8 cellular contexts compared by ENCODE assay signal in genomic region chr22:35889071-35889470, GRCh38.
"Had no signal": no experiment of that assay in that cellular context is flagged by ENCODE, and none has a peak within 500 bp of the region (broad histone marks: within the 10 kb centered on the region; RNA-seq: fewer than 3 reads in every experiment).

No MANE protein-coding gene starts in this region.

- H3K9ac ChIP-seq: GM23248 had no signal

- H3K9me3 ChIP-seq: HAP-1 had no signal

- H3K4me1 ChIP-seq: HAP-1 had no signal

- H3K9me3 Mint-ChIP-seq: HFFc6 had no signal

- H3K4me3 ChIP-seq: GM23248, HAP-1, K562 had no signal

- H2AFZ ChIP-seq: GM23248 had no signal

- H3K36me3 ChIP-seq: HAP-1 had no signal

- H3K4me3 Mint-ChIP-seq: HFFc6 had no signal

- H3K27ac Mint-ChIP-seq: HFFc6 had no signal

- DNase-seq: GM23248, GOT3, H7, HFFc6, IMR-90 had no signal

- H3K27ac ChIP-seq: GM23248, HL-60 had no signal
